25 cellular contexts compared by ENCODE assay signal in the genomic region with DNA sequence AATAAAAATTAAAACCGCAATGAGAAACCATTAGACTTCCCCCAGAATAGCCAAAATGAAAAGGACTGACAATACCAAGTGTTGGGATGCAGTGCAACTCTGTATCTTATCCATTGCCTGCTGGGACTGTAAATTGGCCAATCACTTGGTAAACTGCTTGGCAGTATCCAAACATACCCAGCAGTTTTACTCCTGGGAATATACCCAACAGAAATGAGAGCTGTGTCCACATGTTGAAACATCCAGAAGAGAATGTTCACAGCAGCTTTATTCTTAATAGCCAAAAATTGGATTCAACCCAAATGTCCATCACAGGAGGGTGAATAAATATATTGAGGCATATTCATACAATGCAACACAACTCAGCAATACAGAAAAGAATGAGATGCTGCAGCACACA.
"Had no signal": no experiment of that assay in that cellular context is flagged by ENCODE, and none has a peak within 500 bp of the region (broad histone marks: within the 10 kb centered on the region; RNA-seq: fewer than 3 reads in every experiment).

No MANE protein-coding gene starts in this region.

- H3K4me2 ChIP-seq: KMS-11, SK-N-SH had no signal

- H3K27me3 ChIP-seq: brain microvascular endothelial cell, SJCRH30 had no signal

- H3K36me3 ChIP-seq: brain microvascular endothelial cell, SJCRH30, WERI-Rb-1 had no signal

- H3K4me3 ChIP-seq: SJCRH30 had no signal

- H3K9me3 ChIP-seq: SJCRH30, SK-N-SH had no signal

- ATAC-seq: activated CD4-positive, alpha-beta T cell treated with anti-CD3 and anti-CD28 coated beads for 36 hours; activated T-helper 17 cell treated with anti-CD3 and anti-CD28 coated beads, Interleukin-2, amount 50 U/mL, for 72 hours; Panc1 had no signal

- H3K9ac ChIP-seq: KMS-11, SK-N-SH had no signal

- H3K27ac ChIP-seq: brain microvascular endothelial cell, KMS-11, SJCRH30, WERI-Rb-1 had no signal

- DNase-seq: activated CD4-positive, alpha-beta memory T cell treated with anti-CD3 and anti-CD28 coated beads, Interleukin-2, amount 10 ng/mL, durations not matched to agents 7 days and 5 days; activated CD4-positive, alpha-beta T cell treated with anti-CD3 and anti-CD28 coated beads for 36 hours; activated CD4-positive, alpha-beta T cell treated with anti-CD3 and anti-CD28 coated beads, Interleukin-2, amount 50 U/mL, for 1 hour; activated gamma-delta T cell; activated naive CD4-positive, alpha-beta T cell treated with anti-CD3 and anti-CD28 coated beads for 36 hours; activated T-cell treated with anti-CD3 and anti-CD28 coated beads for 4 hours; activated T-cell treated with anti-CD3 and anti-CD28 coated beads, Interleukin-2, amount 50 U/mL, for 48 hours; brain microvascular endothelial cell; caudate nucleus; NCI-H1105 treated with DMSO at 0.1 percent for 48 hours; NCI-H1436 treated with DMSO at 0.1 percent for 48 hours; NCI-H187; NCI-H2081; NCI-H446 treated with DMSO at 0.1 percent for 48 hours; NCI-H524 treated with DMSO at 0.1 percent for 48 hours; NCI-H748 treated with DMSO at 0.1 percent for 48 hours; OCI-M1; Right ventricle myocardium superior; SJCRH30; SK-N-SH; T-helper 1 cell; WERI-Rb-1 had no signal
